Comparison of ENCODE assay signal across 18 cellular contexts in genomic region chr2:6372317-6372903, GRCh38.
DNase-seq lines count a peak whose midpoint lies in the region; ATAC-seq, FAIRE-seq and TF ChIP-seq lines count a peak whose summit lies in the region.
"Had no signal": no experiment of that assay in that cellular context is flagged by ENCODE, and none has a peak within 500 bp of the region (broad histone marks: within the 10 kb centered on the region; RNA-seq: fewer than 3 reads in every experiment).

No MANE protein-coding gene starts in this region.

- no peaks in the 10 kb centered on the region for H3K36me3 ChIP-seq in IMR-90 (ENCODE audit: control insufficient read depth, insufficient read depth, low read length)
- no peaks in the 10 kb centered on the region for H3K36me3 ChIP-seq in mesenchymal stem cell (ENCODE audit: control insufficient read depth in 1 of 2, insufficient read depth in 2 of 2, low read depth in 1 of 2, low read length in 2 of 2)
- H3K36me3 ChIP-seq: upper lobe of left lung had no signal

- peak overlapping the region; percentile 60 for H2BK5ac ChIP-seq in IMR-90 (ENCODE audit: low read depth, low read length, poor library complexity, severe bottlenecking)
- H2BK5ac ChIP-seq in mesenchymal stem cell (ENCODE audit: low read depth, low read length, poor library complexity, severe bottlenecking), result no peak overlapping the region

- no peaks in the 10 kb centered on the region for H3K27me3 ChIP-seq in IMR-90 (ENCODE audit: control insufficient read depth, insufficient read depth, low read length)
- no peaks in the 10 kb centered on the region for H3K27me3 ChIP-seq in mesenchymal stem cell (ENCODE audit: control insufficient read depth in 1 of 2, insufficient read depth in 1 of 2, low read length in 2 of 2)
- H3K27me3 ChIP-seq: upper lobe of left lung had no signal

- WGBS in IMR-90 (ENCODE audit: extremely low coverage in 2 of 2, insufficient read length in 1 of 2), 2 experiments, result no CpG with 5 or more reads among the region's 3 CpGs
- WGBS in mesenchymal stem cell, result 26% methylated on average over 3 of the region's 3 CpGs

- H3K9me3 Mint-ChIP-seq in natural killer cell treated with Interleukin-12 subunit alpha and Interleukin-12 subunit beta and Interleukin-15 and Interleukin-18, amount 100 ng/mL, for 72 hours, result peaks cover 7% of the 10 kb centered on the region
- H3K9me3 Mint-ChIP-seq: activated T-cell treated with anti-CD3 and anti-CD28 coated beads, Interleukin-2, amount 50 U/mL, for 24 hours had no signal

- H3K9ac ChIP-seq in IMR-90 (ENCODE audit: low read depth, low read length) (no peak overlapping the region), mesenchymal stem cell (ENCODE audit: low read length) (no peak overlapping the region)

- H3K4me2 ChIP-seq in IMR-90 (ENCODE audit: low read depth, low read length) (peak overlapping the region; percentile 38; the same call in 1 of the 2 replicates), mesenchymal stem cell (ENCODE audit: low read length, poor library complexity, severe bottlenecking) (peak overlapping the region; percentile 40)

- no TSS peak for BruUV-seq in IMR-90 (replicated peaks; lab: Mats Ljungman, UMichigan)

- H2BK15ac ChIP-seq in IMR-90 (ENCODE audit: low read depth, low read length), result no peak overlapping the region
- no peak overlapping the region for H2BK15ac ChIP-seq in mesenchymal stem cell (ENCODE audit: low read depth, poor library complexity, severe bottlenecking)

- ATAC-seq in IMR-90 (ENCODE audit: low read depth), result peak; percentile 71
- no peak for ATAC-seq in natural killer cell treated with Interleukin-12 subunit alpha and Interleukin-12 subunit beta and Interleukin-15 and Interleukin-18, amount 100 ng/mL, for 72 hours
- ATAC-seq: activated CD4-positive, alpha-beta T cell treated with anti-CD3 and anti-CD28 coated beads for 36 hours; left ventricle myocardium superior had no signal

- TF ChIP-seq POLR2A in IMR-90 (IDR thresholded peaks at IDR 0.05; ENCODE audit: low read depth, low read length), result no peak
- TF ChIP-seq POLR2A in H54 (IDR thresholded peaks at IDR 0.05; ENCODE audit: low read depth, low read length), result no peak

- peak overlapping the region; percentile 51; the same call in 1 of the 2 replicates for H2BK20ac ChIP-seq in IMR-90 (ENCODE audit: low read depth, low read length)

- no peak overlapping the region for H2AFZ ChIP-seq in IMR-90 (replicated peaks; ENCODE audit: low read length, poor library complexity)
- no peak overlapping the region for H2AFZ ChIP-seq in mesenchymal stem cell (ENCODE audit: low read depth, low read length)

- H3K27me3 Mint-ChIP-seq in natural killer cell treated with Interleukin-12 subunit alpha and Interleukin-12 subunit beta and Interleukin-15 and Interleukin-18, amount 100 ng/mL, for 72 hours, result no peaks in the 10 kb centered on the region
- H3K27me3 Mint-ChIP-seq: activated T-cell treated with anti-CD3 and anti-CD28 coated beads, Interleukin-2, amount 50 U/mL, for 24 hours had no signal

- no peaks in the 10 kb centered on the region for H3K79me1 ChIP-seq in IMR-90 (ENCODE audit: low read depth in 1 of 2, low read length in 2 of 2)
- no peaks in the 10 kb centered on the region for H3K79me1 ChIP-seq in mesenchymal stem cell (replicated peaks; ENCODE audit: low read length, poor library complexity, severe bottlenecking)

- H3K18ac ChIP-seq in IMR-90 (ENCODE audit: low read depth, low read length) (0 out of 2 replicates have a peak overlapping the region, but pooled peaks have one; percentile 55), mesenchymal stem cell (ENCODE audit: low read depth in 1 of 2, low read length in 2 of 2) (no peak overlapping the region)

- H3K14ac ChIP-seq in IMR-90 (replicated peaks; ENCODE audit: low read depth, low read length) (no peak overlapping the region), mesenchymal stem cell (ENCODE audit: low read length in 2 of 2) (no peak overlapping the region)

- H4K91ac ChIP-seq in IMR-90 (ENCODE audit: insufficient read depth, low read depth, low read length) (no peak overlapping the region), mesenchymal stem cell (ENCODE audit: low read length) (no peak overlapping the region)

- no peak overlapping the region for H2AK5ac ChIP-seq in IMR-90 (ENCODE audit: low read depth, low read length)
- H2AK5ac ChIP-seq in mesenchymal stem cell (ENCODE audit: low read length, severe bottlenecking), result no peak overlapping the region

- FAIRE-seq in H54 (lab: Jason Lieb, UNC), result no peak
- FAIRE-seq: GM19239 had no signal

- H2BK120ac ChIP-seq in IMR-90 (ENCODE audit: low read depth, low read length) (peak overlapping the region; percentile 49; the same call in 1 of the 2 replicates), mesenchymal stem cell (ENCODE audit: low read depth, low read length) (no peak overlapping the region)

- POLR2A ChIA-PET in IMR-90 (lab: Charles Lee; ENCODE audit: unreplicated experiment), result no interaction called here

- no peaks in the 10 kb centered on the region for H4K20me1 ChIP-seq in IMR-90 (ENCODE audit: insufficient read depth, low read length)

- no peak overlapping the region for H3K4me3 Mint-ChIP-seq in natural killer cell treated with Interleukin-12 subunit alpha and Interleukin-12 subunit beta and Interleukin-15 and Interleukin-18, amount 100 ng/mL, for 72 hours
- H3K4me3 Mint-ChIP-seq: activated CD4-positive, alpha-beta T cell treated with anti-CD3 and anti-CD28 coated beads for 36 hours; activated T-cell treated with anti-CD3 and anti-CD28 coated beads, Interleukin-2, amount 50 U/mL, for 24 hours had no signal

- H3K56ac ChIP-seq in IMR-90 (ENCODE audit: extremely low read depth, insufficient read depth, low read length), result no peak overlapping the region

- CTCF ChIA-PET in IMR-90 (lab: Yijun Ruan, JAX), result interaction anchor here (0.7 to 1.2 kb wide), 2 partner anchors 19 to 116 kb away, joined by 3 read pairs; no protein-coding TSS in a partner anchor

- H3K23ac ChIP-seq in IMR-90 (ENCODE audit: low read depth, low read length) (no peak overlapping the region), mesenchymal stem cell (ENCODE audit: low read length in 2 of 2) (no peak overlapping the region)

- H2BK12ac ChIP-seq in mesenchymal stem cell (ENCODE audit: low read length in 2 of 2), result no peak overlapping the region

- no peak overlapping the region for H3K4me3 ChIP-seq in IMR-90 (ENCODE audit: insufficient read depth, low read depth, low read length)
- H3K4me3 ChIP-seq in choroid plexus epithelial cell (ENCODE audit: low read depth, low read length), result no peak overlapping the region
- no peak overlapping the region for H3K4me3 ChIP-seq in mesenchymal stem cell (ENCODE audit: insufficient read depth in 1 of 2, low read depth in 1 of 2, low read length in 2 of 2)
- H3K4me3 ChIP-seq: upper lobe of left lung had no signal

- intact Hi-C loops in IMR-90 (cut with micrococcal nuclease), result no loop called here

- no peak overlapping the region for H3K27ac Mint-ChIP-seq in natural killer cell treated with Interleukin-12 subunit alpha and Interleukin-12 subunit beta and Interleukin-15 and Interleukin-18, amount 100 ng/mL, for 72 hours
- H3K27ac Mint-ChIP-seq: activated CD4-positive, alpha-beta T cell treated with anti-CD3 and anti-CD28 coated beads for 36 hours; activated T-cell treated with anti-CD3 and anti-CD28 coated beads, Interleukin-2, amount 50 U/mL, for 24 hours had no signal

- no peak overlapping the region for H2AK9ac ChIP-seq in IMR-90 (replicated peaks; ENCODE audit: low read depth, low read length, poor library complexity)

- no peak for TF ChIP-seq RAD21 in IMR-90 (IDR thresholded peaks at IDR 0.05; ENCODE audit: low read length)

- H3K4ac ChIP-seq in IMR-90 (ENCODE audit: low read depth, low read length) (peak overlapping the region; percentile 32; the same call in 1 of the 2 replicates), mesenchymal stem cell (ENCODE audit: low read depth in 1 of 2, low read length in 2 of 2) (no peak overlapping the region)

- no peaks in the 10 kb centered on the region for H3K4me1 Mint-ChIP-seq in natural killer cell treated with Interleukin-12 subunit alpha and Interleukin-12 subunit beta and Interleukin-15 and Interleukin-18, amount 100 ng/mL, for 72 hours (ENCODE audit: low read depth in 2 of 2)
- H3K4me1 Mint-ChIP-seq: activated CD4-positive, alpha-beta T cell treated with anti-CD3 and anti-CD28 coated beads for 36 hours had no signal

- no peak overlapping the region for H4K5ac ChIP-seq in IMR-90 (ENCODE audit: low read depth, low read length)

- H4K8ac ChIP-seq in IMR-90 (ENCODE audit: low read depth in 2 of 2, low read length in 2 of 2) (no peak overlapping the region), mesenchymal stem cell (ENCODE audit: low read length) (no peak overlapping the region)

- no peaks in the 10 kb centered on the region for H3K36me3 Mint-ChIP-seq in natural killer cell treated with Interleukin-12 subunit alpha and Interleukin-12 subunit beta and Interleukin-15 and Interleukin-18, amount 100 ng/mL, for 72 hours

- in situ Hi-C loops in ACHN (cut with HindIII; ENCODE audit: low pct_ligation_motif_present, low pct_unique_long_range_greater_than_20kb, low sequenced_read_pairs), result no loop called here
- in situ Hi-C loops in IMR-90 (cut with MboI; ENCODE audit: low sequenced_read_pairs), result no loop called here

- peak; percentile 43 for DNase-seq in ACHN
- peak; percentile 73 for DNase-seq in IMR-90
- peak; percentile 74 for DNase-seq in choroid plexus epithelial cell (ENCODE audit: low read depth)
- DNase-seq in mesenchymal stem cell, result peak; percentile 86
- no peak for DNase-seq in natural killer cell treated with Interleukin-12 subunit alpha and Interleukin-12 subunit beta and Interleukin-15 and Interleukin-18, amount 100 ng/mL, for 72 hours (ENCODE audit: low spot score)
- DNase-seq in H54 (ENCODE audit: insufficient read length, low spot score), result no peak
- no peak for DNase-seq in NCI-H2171 (lab: John Stamatoyannopoulos, UW)
- DNase-seq in NCI-H2081 (lab: John Stamatoyannopoulos, UW), result no peak
- DNase-seq: activated CD4-positive, alpha-beta T cell treated with anti-CD3 and anti-CD28 coated beads for 36 hours; activated T-cell treated with anti-CD3 and anti-CD28 coated beads, Interleukin-2, amount 50 U/mL, for 24 hours; amygdala; DND-41; effector CD8-positive, alpha-beta T cell; left ventricle myocardium superior; NCI-H2227 treated with DMSO at 0.1 percent for 48 hours; nucleus accumbens; upper lobe of left lung had no signal

- no peak for TF ChIP-seq CTCF in IMR-90 (conservative IDR thresholded peaks at IDR 0.05; ENCODE audit: low read depth, low read length)
- no peak for TF ChIP-seq CTCF in choroid plexus epithelial cell (conservative IDR thresholded peaks at IDR 0.05; ENCODE audit: low read depth, low read length)

- H3K4me1 ChIP-seq in IMR-90 (ENCODE audit: control insufficient read depth, insufficient read depth, low read length), result peaks cover 5% of the 10 kb centered on the region
- H3K4me1 ChIP-seq in mesenchymal stem cell (ENCODE audit: control insufficient read depth, insufficient read depth, low read depth, low read length), result no peaks in the 10 kb centered on the region
- H3K4me1 ChIP-seq: upper lobe of left lung had no signal

- peaks cover 4% of the 10 kb centered on the region; the same call in 1 of the 2 replicates for H3K9me1 ChIP-seq in IMR-90 (ENCODE audit: insufficient read depth, low read length)

- no peak overlapping the region for H3K27ac ChIP-seq in IMR-90 (ENCODE audit: insufficient read depth, low read length)
- peak overlapping the region; percentile 63 for H3K27ac ChIP-seq in mesenchymal stem cell (ENCODE audit: low read length, poor library complexity, severe bottlenecking)
- H3K27ac ChIP-seq: upper lobe of left lung had no signal

- dilution Hi-C loops in IMR-90 (cut with HindIII; ENCODE audit: low sequenced_read_pairs, unreplicated experiment), result no loop called here

- H3K9me3 ChIP-seq in IMR-90 (ENCODE audit: control insufficient read depth, insufficient read depth, low read length) (no peaks in the 10 kb centered on the region), mesenchymal stem cell (ENCODE audit: control insufficient read depth, low read length) (peaks cover 10% of the 10 kb centered on the region)
- H3K9me3 ChIP-seq: upper lobe of left lung had no signal

Comparison
In these comparisons a context has a peak if more than half of its experiments do, and no peak if none do; other contexts are left out.
1. DNase-seq: peak in ACHN (single experiment), IMR-90 (single experiment), choroid plexus epithelial cell (single experiment) and mesenchymal stem cell (single experiment); none in natural killer cell treated with Interleukin-12 subunit alpha and Interleukin-12 subunit beta and Interleukin-15 and Interleukin-18, amount 100 ng/mL, for 72 hours (single experiment), H54 (single experiment), NCI-H2171 (single experiment) and NCI-H2081 (0 of 2).